Comparison of ENCODE assay signal across 1 cellular context in the genomic region with DNA sequence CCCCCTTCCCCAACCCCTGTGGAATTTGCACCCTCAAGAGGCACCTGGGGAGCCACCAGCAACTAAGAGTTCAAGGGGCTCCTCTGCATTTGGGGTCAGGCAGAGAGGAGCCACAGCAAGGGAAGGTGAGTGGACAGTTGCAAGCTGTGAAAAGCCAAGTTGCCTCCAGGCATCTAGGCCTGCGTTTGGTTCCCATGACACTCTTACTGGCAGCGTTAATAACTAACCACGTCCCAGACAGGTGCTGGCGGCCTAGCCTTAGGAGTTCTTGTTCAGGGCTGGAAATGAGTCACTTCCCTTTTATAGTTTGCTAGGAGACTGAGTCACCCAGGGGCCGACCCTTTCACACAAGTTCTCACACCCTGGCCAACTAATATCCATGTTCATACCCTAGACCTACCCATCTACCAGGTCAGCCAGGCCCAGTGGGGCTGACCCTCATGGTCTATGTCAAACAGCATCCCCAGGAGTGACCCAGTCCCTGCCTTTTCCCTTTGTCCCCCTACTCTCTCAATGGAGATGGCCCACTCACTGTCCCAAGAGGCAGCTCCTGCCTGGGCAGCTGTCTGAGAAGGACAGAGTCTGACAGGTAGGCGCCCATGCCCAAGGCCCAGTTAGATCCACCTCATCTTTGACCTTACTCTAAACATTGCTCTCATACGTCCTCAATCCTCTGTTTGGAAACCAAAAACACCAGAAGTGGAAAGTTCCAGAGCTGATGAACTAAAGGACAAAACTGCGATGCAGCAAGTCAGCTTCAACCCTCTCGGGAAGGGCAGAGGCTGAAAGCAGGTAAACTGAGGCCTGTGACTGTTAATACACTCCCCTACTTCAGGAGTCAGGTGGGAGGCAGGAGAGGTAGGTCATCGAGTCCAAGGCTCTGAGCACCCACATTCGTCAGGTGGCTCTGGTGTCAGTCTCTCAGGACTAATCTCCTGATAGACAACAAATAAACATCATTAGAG.
TF ChIP-seq lines count a peak whose summit lies in the region.

No MANE protein-coding gene starts in this region.

TF ChIP-seq in GM12878, 131 proteins besides CTCF, POLR2A, EP300 and RAD21 (continued from another document and continues in another):
- TF ChIP-seq PBX3 (IDR thresholded peaks at IDR 0.05; ENCODE audit: insufficient replicate concordance, low read depth, low read length) (peak; percentile 20), ASH2L (IDR thresholded peaks at IDR 0.05; ENCODE audit: borderline replicate concordance, low read depth) (no peak), RB1 (IDR thresholded peaks at IDR 0.05; ENCODE audit: borderline replicate concordance) (0 out of 2 replicates have a peak, but pooled peaks have one; percentile 14), CBFB (IDR thresholded peaks at IDR 0.05; ENCODE audit: low read depth) (peak; percentile 73; the same call in 1 of the 2 replicates), CBX3 (IDR thresholded peaks at IDR 0.05; ENCODE audit: borderline replicate concordance, low read depth) (no peak), BMI1 (IDR thresholded peaks at IDR 0.05; ENCODE audit: borderline replicate concordance) (peak; percentile 89), TCF7 (IDR thresholded peaks at IDR 0.05; ENCODE audit: borderline replicate concordance) (peak; percentile 72), ZBED1 (IDR thresholded peaks at IDR 0.05; ENCODE audit: borderline replicate concordance) (peak; percentile 90), ATF7 (IDR thresholded peaks at IDR 0.05; ENCODE audit: low read depth) (peak; percentile 93), ZNF622 (IDR thresholded peaks at IDR 0.05) (no peak), CUX1 (IDR thresholded peaks at IDR 0.05; ENCODE audit: insufficient replicate concordance, low read depth, low read length) (peak; percentile 92), SUZ12 (IDR thresholded peaks at IDR 0.05; ENCODE audit: unreplicated experiment) (no peak), ETV6 (conservative IDR thresholded peaks at IDR 0.05 in 1 of 2, IDR thresholded peaks at IDR 0.05 in 1 of 2; ENCODE audit: borderline replicate concordance in 1 of 2, low read depth in 1 of 2) (peak in 1 of 2 experiments; percentile 83; a peak in 2 of 4 replicates), IRF3 (IDR thresholded peaks at IDR 0.05) (no peak), TCF12 (IDR thresholded peaks at IDR 0.05; ENCODE audit: low read depth, low read length) (peak; percentile 99), ZZZ3 (IDR thresholded peaks at IDR 0.05; ENCODE audit: control insufficient read depth, insufficient read length, low read depth) (no peak), JUNB (IDR thresholded peaks at IDR 0.05) (peak; percentile 97), CHD4 (IDR thresholded peaks at IDR 0.05) (0 out of 2 replicates have a peak, but pooled peaks have one; percentile 27), YY1 (IDR thresholded peaks at IDR 0.05; ENCODE audit: low read depth, low read length) (peak; percentile 71; the same call in 1 of the 2 replicates), E2F8 (IDR thresholded peaks at IDR 0.05; ENCODE audit: low read depth, partially characterized antibody) (no peak), ZNF217 (IDR thresholded peaks at IDR 0.05) (peak; percentile 17; the same call in 1 of the 2 replicates), LARP7 (IDR thresholded peaks at IDR 0.05) (0 out of 2 replicates have a peak, but pooled peaks have one; percentile 43), ZBTB33 (IDR thresholded peaks at IDR 0.05) (no peak), TAF1 (IDR thresholded peaks at IDR 0.05; ENCODE audit: borderline replicate concordance, low read depth, low read length) (peak; percentile 9; the same call in 1 of the 2 replicates), HDGF (IDR thresholded peaks at IDR 0.05) (no peak), CHD1 (IDR thresholded peaks at IDR 0.05; ENCODE audit: low read depth, low read length) (no peak), ZBTB4 (CRISPR knock-in tag; IDR thresholded peaks at IDR 0.05) (0 out of 2 replicates have a peak, but pooled peaks have one; percentile 11), ZNF274 (IDR thresholded peaks at IDR 0.05; ENCODE audit: insufficient read depth, insufficient read length) (no peak)
- TF ChIP-seq, protein P1, sequence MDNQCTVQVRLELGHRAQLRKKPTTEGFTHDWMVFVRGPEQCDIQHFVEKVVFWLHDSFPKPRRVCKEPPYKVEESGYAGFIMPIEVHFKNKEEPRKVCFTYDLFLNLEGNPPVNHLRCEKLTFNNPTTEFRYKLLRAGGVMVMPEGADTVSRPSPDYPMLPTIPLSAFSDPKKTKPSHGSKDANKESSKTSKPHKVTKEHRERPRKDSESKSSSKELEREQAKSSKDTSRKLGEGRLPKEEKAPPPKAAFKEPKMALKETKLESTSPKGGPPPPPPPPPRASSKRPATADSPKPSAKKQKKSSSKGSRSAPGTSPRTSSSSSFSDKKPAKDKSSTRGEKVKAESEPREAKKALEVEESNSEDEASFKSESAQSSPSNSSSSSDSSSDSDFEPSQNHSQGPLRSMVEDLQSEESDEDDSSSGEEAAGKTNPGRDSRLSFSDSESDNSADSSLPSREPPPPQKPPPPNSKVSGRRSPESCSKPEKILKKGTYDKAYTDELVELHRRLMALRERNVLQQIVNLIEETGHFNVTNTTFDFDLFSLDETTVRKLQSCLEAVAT (IDR thresholded peaks at IDR 0.05) = peak; percentile 53
- TF ChIP-seq, protein P2, sequence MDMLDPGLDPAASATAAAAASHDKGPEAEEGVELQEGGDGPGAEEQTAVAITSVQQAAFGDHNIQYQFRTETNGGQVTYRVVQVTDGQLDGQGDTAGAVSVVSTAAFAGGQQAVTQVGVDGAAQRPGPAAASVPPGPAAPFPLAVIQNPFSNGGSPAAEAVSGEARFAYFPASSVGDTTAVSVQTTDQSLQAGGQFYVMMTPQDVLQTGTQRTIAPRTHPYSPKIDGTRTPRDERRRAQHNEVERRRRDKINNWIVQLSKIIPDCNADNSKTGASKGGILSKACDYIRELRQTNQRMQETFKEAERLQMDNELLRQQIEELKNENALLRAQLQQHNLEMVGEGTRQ (IDR thresholded peaks at IDR 0.05; ENCODE audit: borderline replicate concordance, low read depth, low read length) = no peak
- TF ChIP-seq, protein P3, sequence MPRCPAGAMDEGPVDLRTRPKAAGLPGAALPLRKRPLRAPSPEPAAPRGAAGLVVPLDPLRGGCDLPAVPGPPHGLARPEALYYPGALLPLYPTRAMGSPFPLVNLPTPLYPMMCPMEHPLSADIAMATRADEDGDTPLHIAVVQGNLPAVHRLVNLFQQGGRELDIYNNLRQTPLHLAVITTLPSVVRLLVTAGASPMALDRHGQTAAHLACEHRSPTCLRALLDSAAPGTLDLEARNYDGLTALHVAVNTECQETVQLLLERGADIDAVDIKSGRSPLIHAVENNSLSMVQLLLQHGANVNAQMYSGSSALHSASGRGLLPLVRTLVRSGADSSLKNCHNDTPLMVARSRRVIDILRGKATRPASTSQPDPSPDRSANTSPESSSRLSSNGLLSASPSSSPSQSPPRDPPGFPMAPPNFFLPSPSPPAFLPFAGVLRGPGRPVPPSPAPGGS (IDR thresholded peaks at IDR 0.05; ENCODE audit: borderline replicate concordance, insufficient read depth, low read depth, low read length, poor library complexity, severe bottlenecking) = peak; percentile 98
